In the genomic region with DNA sequence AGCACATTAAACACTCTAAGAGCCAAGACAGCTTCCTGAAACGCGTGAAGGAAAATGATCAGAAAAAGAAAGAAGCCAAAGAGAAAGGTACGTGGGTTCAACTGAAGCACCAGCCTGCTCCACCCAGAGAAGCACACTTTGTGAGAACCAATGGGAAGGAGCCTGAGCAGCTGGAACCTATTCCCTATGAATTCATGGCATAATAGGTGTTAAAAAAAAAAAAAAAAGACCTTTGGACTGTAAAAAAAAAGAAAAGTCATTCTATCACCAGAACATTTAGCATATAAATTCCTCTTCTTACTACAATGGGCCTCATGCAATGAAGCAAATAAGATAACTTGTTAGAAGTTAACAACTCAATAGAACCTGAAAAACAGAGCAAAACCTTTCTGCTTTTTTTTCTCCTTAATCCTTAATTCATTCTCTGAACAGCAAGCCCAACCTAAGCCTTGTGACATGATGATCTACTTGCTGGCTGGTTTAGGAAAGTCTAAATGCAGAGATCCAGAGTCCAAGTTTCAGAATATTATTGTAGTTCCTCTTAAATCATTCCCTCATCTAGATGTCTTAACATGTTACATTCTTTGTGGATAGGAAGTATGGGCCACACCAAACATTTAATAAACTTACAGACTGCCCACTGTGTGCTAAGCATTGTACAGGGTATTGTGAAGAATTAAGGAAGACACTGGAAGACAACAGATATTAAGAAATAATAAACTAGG, we compare ENCODE assay signal across 2 cellular contexts.
TF ChIP-seq lines count a peak whose summit lies in the region.

No MANE protein-coding gene starts in this region.

TF ChIP-seq in HepG2, 621 proteins besides CTCF, POLR2A, EP300 and RAD21:
- no peak for TF ChIP-seq IRF2 (CRISPR knock-in tag; IDR thresholded peaks at IDR 0.05)
- TF ChIP-seq, protein P1, sequence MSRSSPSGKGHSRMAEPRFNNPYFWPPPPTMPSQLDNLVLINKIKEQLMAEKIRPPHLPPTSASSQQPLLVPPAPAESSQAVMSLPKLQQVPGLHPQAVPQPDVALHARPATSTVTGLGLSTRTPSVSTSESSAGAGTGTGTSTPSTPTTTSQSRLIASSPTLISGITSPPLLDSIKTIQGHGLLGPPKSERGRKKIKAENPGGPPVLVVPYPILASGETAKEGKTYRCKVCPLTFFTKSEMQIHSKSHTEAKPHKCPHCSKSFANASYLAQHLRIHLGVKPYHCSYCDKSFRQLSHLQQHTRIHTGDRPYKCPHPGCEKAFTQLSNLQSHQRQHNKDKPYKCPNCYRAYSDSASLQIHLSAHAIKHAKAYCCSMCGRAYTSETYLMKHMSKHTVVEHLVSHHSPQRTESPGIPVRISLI (CRISPR knock-in tag; IDR thresholded peaks at IDR 0.05; ENCODE audit: borderline replicate concordance), result 0 out of 2 replicates have a peak, but pooled peaks have one; percentile 21

TF ChIP-seq in H1, 55 proteins besides CTCF, POLR2A, EP300 and RAD21:
- TF ChIP-seq TBP (IDR thresholded peaks at IDR 0.05; ENCODE audit: low read depth, low read length) (no peak), RNF2 (IDR thresholded peaks at IDR 0.05; ENCODE audit: borderline replicate concordance, low read depth, low read length, missing control alignments, poor library complexity, severe bottlenecking) (no peak), JUND (IDR thresholded peaks at IDR 0.05; ENCODE audit: low read length) (no peak)
- TF ChIP-seq, protein P2, sequence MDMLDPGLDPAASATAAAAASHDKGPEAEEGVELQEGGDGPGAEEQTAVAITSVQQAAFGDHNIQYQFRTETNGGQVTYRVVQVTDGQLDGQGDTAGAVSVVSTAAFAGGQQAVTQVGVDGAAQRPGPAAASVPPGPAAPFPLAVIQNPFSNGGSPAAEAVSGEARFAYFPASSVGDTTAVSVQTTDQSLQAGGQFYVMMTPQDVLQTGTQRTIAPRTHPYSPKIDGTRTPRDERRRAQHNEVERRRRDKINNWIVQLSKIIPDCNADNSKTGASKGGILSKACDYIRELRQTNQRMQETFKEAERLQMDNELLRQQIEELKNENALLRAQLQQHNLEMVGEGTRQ (IDR thresholded peaks at IDR 0.05; ENCODE audit: low read length), result no peak
